1 cellular context compared by ENCODE assay signal in the genomic region with DNA sequence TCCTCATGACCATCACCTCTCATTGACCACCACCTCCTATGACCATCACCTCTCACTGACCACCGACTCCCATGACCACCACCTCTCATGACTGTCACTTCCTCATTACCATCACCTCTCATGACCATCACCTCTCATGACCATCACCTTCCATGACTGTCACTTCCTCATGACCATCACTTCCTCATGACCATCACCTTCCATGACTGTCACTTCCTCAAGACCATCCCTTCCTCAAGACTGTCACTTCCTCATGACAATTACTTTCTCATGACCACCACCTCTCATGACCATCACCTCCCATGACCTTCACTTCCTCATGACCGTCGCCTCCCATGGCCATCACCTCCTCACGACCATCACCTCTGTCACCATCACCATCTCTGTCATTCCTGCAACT.
TF ChIP-seq lines count a peak whose summit lies in the region.

No MANE protein-coding gene starts in this region.

TF ChIP-seq in K562, 482 proteins besides CTCF, POLR2A, EP300 and RAD21:
- TF ChIP-seq PPARD (CRISPR knock-in tag; IDR thresholded peaks at IDR 0.05) = no peak
- no peak for TF ChIP-seq ZNF184 (CRISPR knock-in tag; IDR thresholded peaks at IDR 0.05)
- TF ChIP-seq ZFPM2 (CRISPR knock-in tag; IDR thresholded peaks at IDR 0.05) = no peak
- TF ChIP-seq SPI1 (IDR thresholded peaks at IDR 0.05; ENCODE audit: borderline replicate concordance, low read depth, low read length) = peak; percentile 43; the same call in 1 of the 2 replicates
- peak; percentile 30 to 49; a peak in 1 of 4 replicates for TF ChIP-seq ETV6 (IDR thresholded peaks at IDR 0.05; ENCODE audit: borderline replicate concordance in 1 of 2, low read depth in 2 of 2, low read length in 1 of 2)
- no peak for TF ChIP-seq ETV6 (CRISPR knock-in tag; IDR thresholded peaks at IDR 0.05; ENCODE audit: borderline replicate concordance)
- no peak for TF ChIP-seq ZKSCAN8 (CRISPR knock-in tag; IDR thresholded peaks at IDR 0.05)
- no peak for TF ChIP-seq ZNF76 (CRISPR knock-in tag; IDR thresholded peaks at IDR 0.05; ENCODE audit: borderline replicate concordance)
- 0 out of 2 replicates have a peak, but pooled peaks have one; percentile 25 for TF ChIP-seq ZNF263 (CRISPR knock-in tag; IDR thresholded peaks at IDR 0.05; ENCODE audit: borderline replicate concordance)
